ENCODE assay signal across 22 cellular contexts in genomic region chr4:113885291-113885690, GRCh38.
A peak's percentile ranks its signal among the peaks of the same experiment; 100 is the strongest.
DNase-seq lines count a peak whose midpoint lies in the region; FAIRE-seq and TF ChIP-seq lines count a peak whose summit lies in the region.
"Had no signal": no experiment of that assay in that cellular context is flagged by ENCODE, and none has a peak within 500 bp of the region (broad histone marks: within the 10 kb centered on the region; RNA-seq: fewer than 3 reads in every experiment).

No MANE protein-coding gene starts in this region.

- dilution Hi-C loops in endothelial cell of umbilical vein (cut with MboI; ENCODE audit: extremely low pct_ligation_motif_present, low sequenced_read_pairs): no loop called here

- intact Hi-C loops in endothelial cell of umbilical vein (cut with micrococcal nuclease) (no loop called here), prostate gland (cut with DNase I) (no loop called here)

- H3K4me1 ChIP-seq in endothelial cell of umbilical vein (ENCODE audit: control insufficient read depth, extremely low read depth, insufficient read depth, low read length) (peaks cover 19% of the 10 kb centered on the region), prostate gland (replicated peaks) (no peaks in the 10 kb centered on the region)
- H3K4me1 ChIP-seq: BE2C, BLaER1 had no signal

- H3K9ac ChIP-seq in endothelial cell of umbilical vein (replicated peaks; ENCODE audit: extremely low read depth, insufficient read depth, low read length): no peak overlapping the region
- H3K9ac ChIP-seq: BLaER1 had no signal

- H3K4me3 ChIP-seq in endothelial cell of umbilical vein (replicated peaks in 1 of 3; ENCODE audit: insufficient read depth in 1 of 3, low read depth in 1 of 3, low read length in 3 of 3) (no peak overlapping the region), prostate gland (no peak overlapping the region)
- H3K4me3 ChIP-seq: BLaER1 had no signal

- peak overlapping the region; percentile 10 for H2AFZ ChIP-seq in endothelial cell of umbilical vein (ENCODE audit: low read depth, low read length)

- in situ Hi-C loops in Caki2 (cut with HindIII; ENCODE audit: low pct_unique_long_range_greater_than_20kb, low sequenced_read_pairs): no loop called here

- peak; percentile 35 for DNase-seq in Caki2 (ENCODE audit: low read depth)
- peak; percentile 16 to 30 for DNase-seq in NCI-H1930 (lab: John Stamatoyannopoulos, UW)
- DNase-seq in endothelial cell of umbilical vein (ENCODE audit: low read depth, low spot score): peak; percentile 82
- DNase-seq in prostate gland (ENCODE audit: low spot score): no peak
- DNase-seq in T-helper 1 cell: no peak
- DNase-seq: 8988T; ACHN; BE2C; C1 segment of cervical spinal cord; Calu3; CD4-positive, alpha-beta memory T cell; CD4-positive, CD25-positive, alpha-beta regulatory T cell; CD8-positive, alpha-beta memory T cell; COR-L47; DMS79 treated with DMSO at 0.1 percent for 48 hours; GF-D8 had no signal

- CTCF ChIA-PET in endothelial cell of umbilical vein (lab: Charles Lee): no interaction called here

- H3K9me1 ChIP-seq in endothelial cell of umbilical vein (replicated peaks; ENCODE audit: control insufficient read depth, extremely low read depth, insufficient read depth, low read length): no peaks in the 10 kb centered on the region

- no peaks in the 10 kb centered on the region for H4K20me1 ChIP-seq in endothelial cell of umbilical vein (replicated peaks; ENCODE audit: control insufficient read depth, extremely low read depth, insufficient read depth, low read length)
- H4K20me1 ChIP-seq: BLaER1 had no signal

- H3K9me3 ChIP-seq in endothelial cell of umbilical vein (replicated peaks; ENCODE audit: control insufficient read depth, insufficient read depth, low read length) (no peaks in the 10 kb centered on the region), prostate gland (no peaks in the 10 kb centered on the region)
- H3K9me3 ChIP-seq: BE2C had no signal

- H3K27me3 ChIP-seq in endothelial cell of umbilical vein (ENCODE audit: control insufficient read depth in 2 of 2, insufficient read depth in 2 of 2, low read length in 2 of 2) (no peaks in the 10 kb centered on the region), prostate gland (replicated peaks; ENCODE audit: insufficient read depth) (no peaks in the 10 kb centered on the region)
- H3K27me3 ChIP-seq: BE2C, BLaER1 had no signal

- no peaks in the 10 kb centered on the region for H3K36me3 ChIP-seq in endothelial cell of umbilical vein (ENCODE audit: control insufficient read depth in 2 of 2, extremely low read depth in 1 of 2, insufficient read depth in 2 of 2, low read length in 2 of 2)
- H3K36me3 ChIP-seq in prostate gland: no peaks in the 10 kb centered on the region
- H3K36me3 ChIP-seq: BE2C, BLaER1 had no signal

- no peak overlapping the region for H3K27ac ChIP-seq in endothelial cell of umbilical vein (ENCODE audit: insufficient read depth, low read depth, low read length)
- no peak overlapping the region for H3K27ac ChIP-seq in prostate gland
- H3K27ac ChIP-seq: BLaER1 had no signal

- no TSS peak for BruUV-seq in endothelial cell of umbilical vein (replicated peaks; lab: Mats Ljungman, UMichigan)

- H3K79me2 ChIP-seq in endothelial cell of umbilical vein (ENCODE audit: control insufficient read depth, insufficient read depth, low read length): no peaks in the 10 kb centered on the region

- TF ChIP-seq POLR2A in endothelial cell of umbilical vein (IDR thresholded peaks at IDR 0.05; ENCODE audit: low read depth, low read length): no peak
- no peak for TF ChIP-seq POLR2A in prostate gland (IDR thresholded peaks at IDR 0.05)

- 88% methylated on average over 3 of the region's 3 CpGs for WGBS in prostate gland

- FAIRE-seq in endothelial cell of umbilical vein (lab: Jason Lieb, UNC): no peak
- FAIRE-seq: A204.1, D721Med, G401.6, GM12891, GM19239 had no signal

- no peak overlapping the region for H3K4me2 ChIP-seq in endothelial cell of umbilical vein (ENCODE audit: insufficient read depth, low read length)
- H3K4me2 ChIP-seq: BLaER1 had no signal

- POLR2A ChIA-PET in endothelial cell of umbilical vein (lab: Charles Lee): no interaction called here

- TF ChIP-seq CTCF in endothelial cell of umbilical vein (IDR thresholded peaks at IDR 0.05; ENCODE audit: extremely low read depth in 1 of 2, insufficient read depth in 1 of 2, low read depth in 1 of 2, low read length in 2 of 2): no peak
- TF ChIP-seq CTCF in prostate gland (IDR thresholded peaks at IDR 0.05): no peak

TF ChIP-seq in endothelial cell of umbilical vein, 7 proteins besides CTCF, POLR2A, EP300 and RAD21:
- TF ChIP-seq FOS (IDR thresholded peaks at IDR 0.05; ENCODE audit: borderline replicate concordance, insufficient read depth, low read length) (no peak), JUN (IDR thresholded peaks at IDR 0.05; ENCODE audit: borderline replicate concordance, insufficient read depth, insufficient read length, low read depth) (no peak), GATA2 (IDR thresholded peaks at IDR 0.05; ENCODE audit: insufficient read depth, insufficient read length, low read depth, low read length) (no peak)

Comparison
In these comparisons a context has a peak if more than half of its experiments do, and no peak if none do; other contexts are left out.
1. DNase-seq: peak in Caki2 (single experiment), NCI-H1930 (2 of 2) and endothelial cell of umbilical vein (single experiment); none in prostate gland (single experiment) and T-helper 1 cell (0 of 5).